34 cellular contexts compared by ENCODE assay signal in genomic region chr16:27742333-27742732, GRCh38.
"Had no signal": no experiment of that assay in that cellular context is flagged by ENCODE, and none has a peak within 500 bp of the region (broad histone marks: within the 10 kb centered on the region; RNA-seq: fewer than 3 reads in every experiment).

No MANE protein-coding gene starts in this region.

- H3K36me3 ChIP-seq: gastrocnemius medialis had no signal

- H3K27me3 Mint-ChIP-seq: activated B cell treated with CpG ODN at 0.5 μM for 24 hours; activated CD4-positive, alpha-beta memory T cell treated with anti-CD3 and anti-CD28 coated beads for 36 hours; activated CD8-positive, alpha-beta memory T cell treated with anti-CD3 and anti-CD28 coated beads, Interleukin-2, amount 10 ng/mL, durations not matched to agents 7 days and 5 days; activated naive CD4-positive, alpha-beta T cell treated with anti-CD3 and anti-CD28 coated beads, Interleukin-2, amount 10 ng/mL, durations not matched to agents 7 days and 5 days; activated naive CD8-positive, alpha-beta T cell; activated T-cell treated with anti-CD3 and anti-CD28 coated beads, Interleukin-2, amount 50 U/mL, for 24 hours; central memory CD8-positive, alpha-beta T cell; dendritic cell treated with granulocyte-macrophage colony-stimulating factor and Interleukin-4, amounts not matched to agents 40 ng/mL and 50 ng/mL, for 4 days; T-helper 17 cell had no signal

- H3K4me3 ChIP-seq: body of pancreas, coronary artery, dorsolateral prefrontal cortex, gastrocnemius medialis, heart left ventricle had no signal

- H3K4me1 Mint-ChIP-seq: activated B cell treated with CpG ODN at 0.5 μM for 24 hours; activated CD8-positive, alpha-beta memory T cell treated with anti-CD3 and anti-CD28 coated beads, Interleukin-2, amount 10 ng/mL, durations not matched to agents 7 days and 5 days; activated naive CD4-positive, alpha-beta T cell treated with anti-CD3 and anti-CD28 coated beads, Interleukin-2, amount 10 ng/mL, durations not matched to agents 7 days and 5 days; central memory CD8-positive, alpha-beta T cell; endodermal cell had no signal

- H3K4me1 ChIP-seq: body of pancreas, gastrocnemius medialis, heart left ventricle had no signal

- H3K9me3 Mint-ChIP-seq: activated CD4-positive, alpha-beta memory T cell treated with anti-CD3 and anti-CD28 coated beads for 36 hours; activated naive CD4-positive, alpha-beta T cell treated with anti-CD3 and anti-CD28 coated beads, Interleukin-2, amount 10 ng/mL, durations not matched to agents 7 days and 5 days; activated T-cell treated with anti-CD3 and anti-CD28 coated beads, Interleukin-2, amount 50 U/mL, for 24 hours; central memory CD8-positive, alpha-beta T cell; dendritic cell treated with granulocyte-macrophage colony-stimulating factor and Interleukin-4, amounts not matched to agents 40 ng/mL and 50 ng/mL, for 4 days; endodermal cell; T-helper 2 cell treated with Interferon-gamma antibody and Interleukin-4, amounts not matched to agents 5 μg/mL and 100 μg/mL, for 36 hours had no signal

- DNase-seq: activated B cell treated with CpG ODN at 0.5 μM for 24 hours; activated CD4-positive, alpha-beta memory T cell treated with anti-CD3 and anti-CD28 coated beads for 36 hours; activated CD4-positive, alpha-beta T cell treated with anti-CD3 and anti-CD28 coated beads for 48 hours; activated CD4-positive, alpha-beta T cell treated with anti-CD3 and anti-CD28 coated beads, Interleukin-2, amount 50 U/mL, for 1 hour; activated CD8-positive, alpha-beta memory T cell treated with anti-CD3 and anti-CD28 coated beads, Interleukin-2, amount 10 ng/mL, durations not matched to agents 7 days and 5 days; activated CD8-positive, alpha-beta memory T cell treated with anti-CD3 and anti-CD28 coated beads, Interleukin-2, amount 50 U/mL, for 48 hours; activated CD8-positive, alpha-beta T cell treated with anti-CD3 and anti-CD28 coated beads, Interleukin-2, amount 10 ng/mL, durations not matched to agents 7 days and 5 days; activated gamma-delta T cell; activated naive CD4-positive, alpha-beta T cell; activated naive CD4-positive, alpha-beta T cell treated with anti-CD3 and anti-CD28 coated beads, Interleukin-2, amount 10 ng/mL, durations not matched to agents 7 days and 5 days; activated T-cell treated with anti-CD3 and anti-CD28 coated beads for 4 hours; activated T-cell treated with anti-CD3 and anti-CD28 coated beads, Interleukin-2, amount 50 U/mL, for 24 hours; activated T-cell treated with anti-CD3 and anti-CD28 coated beads, Interleukin-2, amount 50 U/mL, for 72 hours; amniotic stem cell; anterior cingulate cortex; body of pancreas; dorsolateral prefrontal cortex; effector memory CD4-positive, alpha-beta T cell; endodermal cell; erythroblast; foreskin fibroblast; gastrocnemius medialis; glutamatergic neuron; heart left ventricle; T-helper 1 cell; T-helper 17 cell; T1000; WERI-Rb-1 had no signal

- H3K9me3 ChIP-seq: body of pancreas, gastrocnemius medialis, heart left ventricle had no signal

- H3K27ac Mint-ChIP-seq: activated B cell treated with CpG ODN at 0.5 μM for 24 hours; activated CD4-positive, alpha-beta memory T cell treated with anti-CD3 and anti-CD28 coated beads for 36 hours; activated CD8-positive, alpha-beta memory T cell treated with anti-CD3 and anti-CD28 coated beads, Interleukin-2, amount 10 ng/mL, durations not matched to agents 7 days and 5 days; activated CD8-positive, alpha-beta T cell treated with anti-CD3 and anti-CD28 coated beads, Interleukin-2, amount 10 ng/mL, durations not matched to agents 7 days and 5 days; activated naive CD4-positive, alpha-beta T cell treated with anti-CD3 and anti-CD28 coated beads, Interleukin-2, amount 10 ng/mL, durations not matched to agents 7 days and 5 days; activated naive CD8-positive, alpha-beta T cell; activated T-cell treated with anti-CD3 and anti-CD28 coated beads, Interleukin-2, amount 50 U/mL, for 24 hours; activated T-cell treated with anti-CD3 and anti-CD28 coated beads, Interleukin-2, amount 50 U/mL, for 72 hours; dendritic cell treated with granulocyte-macrophage colony-stimulating factor and Interleukin-4, amounts not matched to agents 40 ng/mL and 50 ng/mL, for 4 days; endodermal cell; T-helper 17 cell; T-helper 2 cell treated with Interferon-gamma antibody and Interleukin-4, amounts not matched to agents 5 μg/mL and 100 μg/mL, for 36 hours had no signal

- H3K27me3 ChIP-seq: body of pancreas, dorsolateral prefrontal cortex, gastrocnemius medialis, heart left ventricle had no signal

- H3K36me3 Mint-ChIP-seq: activated CD8-positive, alpha-beta memory T cell treated with anti-CD3 and anti-CD28 coated beads, Interleukin-2, amount 10 ng/mL, durations not matched to agents 7 days and 5 days; activated naive CD4-positive, alpha-beta T cell treated with anti-CD3 and anti-CD28 coated beads, Interleukin-2, amount 10 ng/mL, durations not matched to agents 7 days and 5 days had no signal

- ATAC-seq: activated CD4-positive, CD25-positive, alpha-beta regulatory T cell treated with anti-CD3 and anti-CD28 coated beads, Interleukin-2, amount 50 U/mL, for 24 hours; activated CD8-positive, alpha-beta memory T cell treated with anti-CD3 and anti-CD28 coated beads, Interleukin-2, amount 10 ng/mL, durations not matched to agents 7 days and 5 days; activated CD8-positive, alpha-beta T cell treated with anti-CD3 and anti-CD28 coated beads, Interleukin-2, amount 10 ng/mL, durations not matched to agents 7 days and 5 days; activated T-cell treated with anti-CD3 and anti-CD28 coated beads, Interleukin-2, amount 50 U/mL, for 72 hours; body of pancreas; gastrocnemius medialis; heart left ventricle; T-helper 17 cell had no signal

- H3K27ac ChIP-seq: body of pancreas, coronary artery, dorsolateral prefrontal cortex, gastrocnemius medialis, heart left ventricle, WERI-Rb-1 had no signal

- H3K4me3 Mint-ChIP-seq: activated B cell treated with CpG ODN at 0.5 μM for 24 hours; activated CD4-positive, alpha-beta memory T cell treated with anti-CD3 and anti-CD28 coated beads for 36 hours; activated CD8-positive, alpha-beta memory T cell treated with anti-CD3 and anti-CD28 coated beads, Interleukin-2, amount 10 ng/mL, durations not matched to agents 7 days and 5 days; activated CD8-positive, alpha-beta T cell treated with anti-CD3 and anti-CD28 coated beads, Interleukin-2, amount 10 ng/mL, durations not matched to agents 7 days and 5 days; activated naive CD4-positive, alpha-beta T cell treated with anti-CD3 and anti-CD28 coated beads, Interleukin-2, amount 10 ng/mL, durations not matched to agents 7 days and 5 days; activated naive CD8-positive, alpha-beta T cell; activated T-cell treated with anti-CD3 and anti-CD28 coated beads, Interleukin-2, amount 50 U/mL, for 24 hours; activated T-cell treated with anti-CD3 and anti-CD28 coated beads, Interleukin-2, amount 50 U/mL, for 72 hours; central memory CD8-positive, alpha-beta T cell; dendritic cell treated with granulocyte-macrophage colony-stimulating factor and Interleukin-4, amounts not matched to agents 40 ng/mL and 50 ng/mL, for 4 days; endodermal cell; T-helper 17 cell; T-helper 2 cell treated with Interferon-gamma antibody and Interleukin-4, amounts not matched to agents 5 μg/mL and 100 μg/mL, for 36 hours had no signal
